10 cellular contexts compared by ENCODE assay signal in genomic region chr19:50430888-50431342, GRCh38. TPM values are rescaled to one million over a fixed set of nuclear protein-coding genes. Genes with fewer than 3 reads are reported as not detected.
DNase-seq lines count a peak whose midpoint lies in the region; ATAC-seq and TF ChIP-seq lines count a peak whose summit lies in the region.
"Had no signal": no experiment of that assay in that cellular context is flagged by ENCODE, and none has a peak within 500 bp of the region (broad histone marks: within the 10 kb centered on the region; RNA-seq: fewer than 3 reads in every experiment).

No MANE protein-coding gene starts in this region.

- peaks cover 13% of the 10 kb centered on the region for H3K4me1 Mint-ChIP-seq in activated T-cell treated with anti-CD3 and anti-CD28 coated beads, Interleukin-2, amount 50 U/mL, for 24 hours (ENCODE audit: low read depth)

- H3K36me3 Mint-ChIP-seq in activated T-cell treated with anti-CD3 and anti-CD28 coated beads, Interleukin-2, amount 50 U/mL, for 24 hours (ENCODE audit: low read depth), result no peaks in the 10 kb centered on the region
- H3K36me3 Mint-ChIP-seq in activated naive CD4-positive, alpha-beta T cell treated with anti-CD3 and anti-CD28 coated beads, Interleukin-2, amount 50 U/mL, for 72 hours, result no peaks in the 10 kb centered on the region

- no peak for ATAC-seq in activated naive CD4-positive, alpha-beta T cell treated with anti-CD3 and anti-CD28 coated beads, Interleukin-2, amount 50 U/mL, for 72 hours

- CTCF ChIA-PET in RWPE1 (lab: Yijun Ruan, JAX), result no interaction called here

- intact Hi-C loops in testis (cut with DNase I; ENCODE audit: low total_unique reads), result no loop called here

- DNase-seq in activated T-cell treated with anti-CD3 and anti-CD28 coated beads, Interleukin-2, amount 50 U/mL, for 24 hours, result no peak
- no peak for DNase-seq in activated T-cell treated with anti-CD3 and anti-CD28 coated beads, Interleukin-2, amount 50 U/mL, for 1 hour
- no peak for DNase-seq in activated naive CD4-positive, alpha-beta T cell treated with anti-CD3 and anti-CD28 coated beads, Interleukin-2, amount 50 U/mL, for 72 hours (ENCODE audit: low spot score in 2 of 2)
- DNase-seq in testis, result no peak
- no peak for DNase-seq in RWPE1 (ENCODE audit: low spot score)
- no peak for DNase-seq in SIG-M5 (lab: John Stamatoyannopoulos, UW)
- no peak for DNase-seq in NCI-H82 treated with DMSO at 0.1 percent for 48 hours (lab: John Stamatoyannopoulos, UW; ENCODE audit: unreplicated experiment)

- H3K4me1 ChIP-seq in testis, result peaks cover 15% of the 10 kb centered on the region

- peaks cover 44% of the 10 kb centered on the region for H3K27me3 Mint-ChIP-seq in activated T-cell treated with anti-CD3 and anti-CD28 coated beads, Interleukin-2, amount 50 U/mL, for 24 hours

- H3K27me3 ChIP-seq in layer of hippocampus (ENCODE audit: control insufficient read depth, insufficient read depth, low read length) (peaks cover 4% of the 10 kb centered on the region), testis (no peaks in the 10 kb centered on the region)
- H3K27me3 ChIP-seq: thyroid gland had no signal

- H3K27ac Mint-ChIP-seq in activated T-cell treated with anti-CD3 and anti-CD28 coated beads, Interleukin-2, amount 50 U/mL, for 24 hours, result no peak overlapping the region
- peak overlapping the region; percentile 29 to 82 for H3K27ac Mint-ChIP-seq in activated naive CD4-positive, alpha-beta T cell treated with anti-CD3 and anti-CD28 coated beads, Interleukin-2, amount 50 U/mL, for 72 hours

- H3K27ac ChIP-seq in layer of hippocampus (ENCODE audit: low read depth, low read length) (peak overlapping the region; percentile 31), testis (peak overlapping the region in 1 of 2 donors; percentile 6), RWPE1 (no peak overlapping the region)

- POLR2A ChIA-PET in RWPE1 (lab: Yijun Ruan, JAX; ENCODE audit: low non-redundant PET), result no interaction called here

- TF ChIP-seq POLR2A in testis (IDR thresholded peaks at IDR 0.05), result no peak

- no peak for TF ChIP-seq CTCF in testis (IDR thresholded peaks at IDR 0.05)
- TF ChIP-seq CTCF in RWPE1 (conservative IDR thresholded peaks at IDR 0.05; ENCODE audit: low read depth), result no peak

- H3K9me3 Mint-ChIP-seq in activated T-cell treated with anti-CD3 and anti-CD28 coated beads, Interleukin-2, amount 50 U/mL, for 24 hours, result no peaks in the 10 kb centered on the region
- no peaks in the 10 kb centered on the region for H3K9me3 Mint-ChIP-seq in activated naive CD4-positive, alpha-beta T cell treated with anti-CD3 and anti-CD28 coated beads, Interleukin-2, amount 50 U/mL, for 72 hours

- H3K4me3 ChIP-seq in testis, result peak overlapping the region; percentile 59 to 64

- no peaks in the 10 kb centered on the region for H3K36me3 ChIP-seq in testis (ENCODE audit: low read depth, missing control alignments)
- H3K36me3 ChIP-seq: thyroid gland had no signal

- no peaks in the 10 kb centered on the region for H3K9me3 ChIP-seq in testis
- H3K9me3 ChIP-seq: thyroid gland had no signal

- WGBS in testis, 2 donors, result 15 to 34% methylated on average over 13 of the region's 13 CpGs

- H3K4me3 Mint-ChIP-seq in activated T-cell treated with anti-CD3 and anti-CD28 coated beads, Interleukin-2, amount 50 U/mL, for 24 hours, result peak overlapping the region; percentile 81

RNA-seq across cellular contexts. Expression of gene MYBPC2, which starts 1.8 kb away (rescaled TPM):
- total RNA-seq in activated naive CD4-positive, alpha-beta T cell treated with anti-CD3 and anti-CD28 coated beads, Interleukin-2, amount 50 U/mL, for 72 hours, result 1 to 10 TPM in 1 of 2 donors, under 1 TPM in 1; 0.91 to 1.9 TPM
- under 1 TPM; 0.31 to 0.63 TPM for total RNA-seq in testis
- polyA plus RNA-seq in testis (ENCODE audit: insufficient read depth, low read depth, low replicate concordance), result 3.2 TPM
- total RNA-seq: SK-MEL-5 had no signal

RNA-seq across cellular contexts. Expression of gene SPIB, which starts 12.2 kb away (rescaled TPM):
- 1 to 10 TPM; 1.1 to 1.2 TPM for total RNA-seq in activated naive CD4-positive, alpha-beta T cell treated with anti-CD3 and anti-CD28 coated beads, Interleukin-2, amount 50 U/mL, for 72 hours
- 1 to 10 TPM in 1 of 2 donors, under 1 TPM in 1; 0.24 to 1.1 TPM for total RNA-seq in testis
- 1.6 TPM for polyA plus RNA-seq in testis (ENCODE audit: insufficient read depth, low read depth, low replicate concordance)
- total RNA-seq: SK-MEL-5, thyroid gland had no signal

RNA-seq across cellular contexts. Expression of gene EMC10, which starts 45.4 kb away (rescaled TPM):
- 10 to 100 TPM; 27.3 to 45.5 TPM for total RNA-seq in activated naive CD4-positive, alpha-beta T cell treated with anti-CD3 and anti-CD28 coated beads, Interleukin-2, amount 50 U/mL, for 72 hours
- total RNA-seq in testis, result 100 to 1,000 TPM; 203 to 311 TPM
- polyA plus RNA-seq in testis (ENCODE audit: insufficient read depth, low read depth, low replicate concordance), result 162 TPM

RNA-seq across cellular contexts. Expression of gene GARIN5A, which starts 45.7 kb away (rescaled TPM):
- under 1 TPM; 0.60 to 0.96 TPM for total RNA-seq in activated naive CD4-positive, alpha-beta T cell treated with anti-CD3 and anti-CD28 coated beads, Interleukin-2, amount 50 U/mL, for 72 hours
- 100 to 1,000 TPM in 1 of 2 donors, 10 to 100 TPM in 1; 60.0 to 120 TPM for total RNA-seq in testis
- polyA plus RNA-seq in testis (ENCODE audit: insufficient read depth, low read depth, low replicate concordance), result 126 TPM

RNA-seq across cellular contexts. Expression of gene POLD1, which starts 46.8 kb away (rescaled TPM):
- total RNA-seq in activated naive CD4-positive, alpha-beta T cell treated with anti-CD3 and anti-CD28 coated beads, Interleukin-2, amount 50 U/mL, for 72 hours, result 100 to 1,000 TPM; 183 to 254 TPM
- 10 to 100 TPM; 42.2 to 51.7 TPM for total RNA-seq in testis
- 30.7 TPM for polyA plus RNA-seq in testis (ENCODE audit: insufficient read depth, low read depth, low replicate concordance)

Comparison
In these comparisons a context has a peak if more than half of its experiments do, and no peak if none do; other contexts are left out.
1. RNA of gene EMC10, which starts 45.4 kb away (total RNA-seq): 203 to 311 TPM in testis; 27.3 to 45.5 TPM in activated naive CD4-positive, alpha-beta T cell treated with anti-CD3 and anti-CD28 coated beads, Interleukin-2, amount 50 U/mL, for 72 hours; every median in the first group is over 4 times any median in the second.